Comparison of ENCODE assay signal across 8 cellular contexts in the genomic region with DNA sequence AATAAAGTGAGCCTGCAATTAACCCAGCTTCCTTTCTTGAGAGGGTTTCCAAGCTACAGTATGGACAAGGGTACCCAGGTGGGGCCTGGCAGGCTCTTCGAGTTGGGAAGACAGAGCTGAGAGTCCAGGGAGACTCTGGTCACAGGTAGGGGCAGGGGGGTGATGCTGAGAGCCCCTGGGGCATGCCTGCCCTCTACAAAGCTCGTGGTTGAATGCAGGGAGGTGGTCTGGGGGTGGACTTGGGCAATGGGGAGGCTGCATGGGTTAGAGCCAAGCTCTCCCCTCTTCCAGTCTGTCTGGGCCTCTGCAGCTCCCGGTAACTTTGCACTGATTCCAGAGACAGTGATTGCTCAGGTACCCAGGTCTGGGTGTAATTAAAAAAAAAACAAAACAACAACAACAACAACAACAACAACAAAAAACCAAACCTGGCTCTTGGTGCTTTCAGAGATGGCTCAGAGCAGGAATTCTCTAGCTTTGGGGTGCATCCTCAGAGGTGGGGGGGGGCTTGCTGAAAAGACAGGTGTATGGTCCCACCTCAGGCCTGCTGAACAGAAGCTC. TPM values are rescaled to one million over a fixed set of nuclear protein-coding genes. Genes with fewer than 3 reads are reported as not detected.
DNase-seq lines count a peak whose midpoint lies in the region; ATAC-seq, FAIRE-seq and TF ChIP-seq lines count a peak whose summit lies in the region.
"Had no signal": no experiment of that assay in that cellular context is flagged by ENCODE, and none has a peak within 500 bp of the region (broad histone marks: within the 10 kb centered on the region; RNA-seq: fewer than 3 reads in every experiment).

No MANE protein-coding gene starts in this region.

- peak overlapping the region; percentile 99 for H3K27ac Mint-ChIP-seq in activated T-cell treated with anti-CD3 and anti-CD28 coated beads, Interleukin-2, amount 50 U/mL, for 72 hours

- TF ChIP-seq POLR2A in gastroesophageal sphincter (IDR thresholded peaks at IDR 0.05) (no peak), spleen (IDR thresholded peaks at IDR 0.05) (no peak)

- H3K36me3 ChIP-seq in HUES48 (ENCODE audit: control insufficient read depth, insufficient read depth, low read length): no peaks in the 10 kb centered on the region
- no peaks in the 10 kb centered on the region for H3K36me3 ChIP-seq in gastroesophageal sphincter
- no peaks in the 10 kb centered on the region for H3K36me3 ChIP-seq in spleen
- H3K36me3 ChIP-seq: cardiac muscle cell had no signal

- H3K4me1 ChIP-seq in HUES48 (ENCODE audit: control insufficient read depth, insufficient read depth, low read length) (peaks cover 18% of the 10 kb centered on the region), gastroesophageal sphincter (peaks cover 0 to 9% (median 3%) of the 10 kb centered on the region in 3 donors), spleen (peaks cover 3 to 40% (median 26%) of the 10 kb centered on the region in 6 donors)

- H3K27ac ChIP-seq in HUES48 (ENCODE audit: low read depth, low read length) (peak overlapping the region; percentile 92), gastroesophageal sphincter (peak overlapping the region in 3 of 4 donors; percentile 31 to 61 (median 57)), spleen (peak overlapping the region; percentile 55 to 94 (median 84))
- H3K27ac ChIP-seq: cardiac muscle cell had no signal

- TF ChIP-seq CTCF in gastroesophageal sphincter (IDR thresholded peaks at IDR 0.05): no peak
- no peak for TF ChIP-seq CTCF in spleen (IDR thresholded peaks at IDR 0.05 in 8 of 11, conservative IDR thresholded peaks at IDR 0.05 in 3 of 11)
- no peak for TF ChIP-seq CTCF in D721Med (IDR thresholded peaks at IDR 0.05; ENCODE audit: insufficient read depth, missing control alignments)

- no peak overlapping the region for H3K4me3 ChIP-seq in HUES48 (ENCODE audit: low read depth, low read length)
- no peak overlapping the region for H3K4me3 ChIP-seq in gastroesophageal sphincter
- H3K4me3 ChIP-seq in spleen: peak overlapping the region in 4 of 8 donors; percentile 8 to 61 (median 16)
- H3K4me3 ChIP-seq: cardiac muscle cell had no signal

- FAIRE-seq in D721Med (lab: Jason Lieb, UNC): no peak

- no peaks in the 10 kb centered on the region for H3K27me3 Mint-ChIP-seq in activated T-cell treated with anti-CD3 and anti-CD28 coated beads, Interleukin-2, amount 50 U/mL, for 72 hours (ENCODE audit: low read depth)

- H3K27me3 ChIP-seq in HUES48 (ENCODE audit: control insufficient read depth, insufficient read depth, low read length) (no peaks in the 10 kb centered on the region), gastroesophageal sphincter (peaks cover 7% of the 10 kb centered on the region), spleen (replicated peaks in 1 of 7) (no peaks in the 10 kb centered on the region)
- H3K27me3 ChIP-seq: cardiac muscle cell had no signal

- 50% methylated on average over 2 of the region's 3 CpGs; no CpG with 5 or more reads in 1 of the 2 donors for WGBS in gastroesophageal sphincter (ENCODE audit: low coverage in 1 of 2), 2 donors
- 77 to 88% (median 79%) methylated on average over 3 of the region's 3 CpGs for WGBS in spleen, 5 donors

- no peaks in the 10 kb centered on the region for H3K9me3 ChIP-seq in HUES48 (ENCODE audit: control insufficient read depth, insufficient read depth, low read length)
- H3K9me3 ChIP-seq in gastroesophageal sphincter: no peaks in the 10 kb centered on the region
- H3K9me3 ChIP-seq in spleen: no peaks in the 10 kb centered on the region

- peaks cover 1 to 9% of the 10 kb centered on the region in 2 donors for H3K9me3 Mint-ChIP-seq in activated T-cell treated with anti-CD3 and anti-CD28 coated beads, Interleukin-2, amount 50 U/mL, for 72 hours

- no peak for DNase-seq in activated T-cell treated with anti-CD3 and anti-CD28 coated beads, Interleukin-2, amount 50 U/mL, for 72 hours
- peak; percentile 75 for DNase-seq in spleen
- no peak for DNase-seq in D721Med (ENCODE audit: insufficient read length, low spot score)

- ATAC-seq in activated T-cell treated with anti-CD3 and anti-CD28 coated beads, Interleukin-2, amount 50 U/mL, for 72 hours (replicated peaks in 1 of 2): no peak
- no peak for ATAC-seq in gastroesophageal sphincter
- ATAC-seq in GM19395 (IDR thresholded peaks at IDR 0.05; ENCODE audit: unreplicated experiment): no peak
- ATAC-seq in GM18498 (IDR thresholded peaks at IDR 0.05; ENCODE audit: unreplicated experiment): no peak

- no peak overlapping the region for H3K9ac ChIP-seq in HUES48 (ENCODE audit: low read depth, low read length)

- TF ChIP-seq EP300 in gastroesophageal sphincter (IDR thresholded peaks at IDR 0.05): no peak

- H3K36me3 Mint-ChIP-seq in activated T-cell treated with anti-CD3 and anti-CD28 coated beads, Interleukin-2, amount 50 U/mL, for 72 hours (ENCODE audit: insufficient read depth in 2 of 2): peaks cover 0 to 7% of the 10 kb centered on the region in 2 donors

- H3K4me3 Mint-ChIP-seq in activated T-cell treated with anti-CD3 and anti-CD28 coated beads, Interleukin-2, amount 50 U/mL, for 72 hours: peak overlapping the region; percentile 93 to 97

- intact Hi-C loops in spleen (cut with DNase I; ENCODE audit: low total_unique reads): no loop called here

- H3K4me1 Mint-ChIP-seq in activated T-cell treated with anti-CD3 and anti-CD28 coated beads, Interleukin-2, amount 50 U/mL, for 72 hours (ENCODE audit: low read depth): peaks cover 89% of the 10 kb centered on the region

RNA-seq across cellular contexts. Expression of a gene that starts 30.8 kb away (rescaled TPM):
- 100 to 1,000 TPM; 317 to 370 TPM for total RNA-seq in activated T-cell treated with anti-CD3 and anti-CD28 coated beads, Interleukin-2, amount 50 U/mL, for 72 hours
- total RNA-seq in gastroesophageal sphincter (100 to 1,000 TPM; 123 to 199 (median 131) TPM), spleen (100 to 1,000 TPM; 193 to 322 (median 219) TPM)
- 10 to 100 TPM; 80.8 to 95.3 (median 84.4) TPM for polyA plus RNA-seq in spleen
